Comparison of ENCODE assay signal across 10 cellular contexts in the genomic region with DNA sequence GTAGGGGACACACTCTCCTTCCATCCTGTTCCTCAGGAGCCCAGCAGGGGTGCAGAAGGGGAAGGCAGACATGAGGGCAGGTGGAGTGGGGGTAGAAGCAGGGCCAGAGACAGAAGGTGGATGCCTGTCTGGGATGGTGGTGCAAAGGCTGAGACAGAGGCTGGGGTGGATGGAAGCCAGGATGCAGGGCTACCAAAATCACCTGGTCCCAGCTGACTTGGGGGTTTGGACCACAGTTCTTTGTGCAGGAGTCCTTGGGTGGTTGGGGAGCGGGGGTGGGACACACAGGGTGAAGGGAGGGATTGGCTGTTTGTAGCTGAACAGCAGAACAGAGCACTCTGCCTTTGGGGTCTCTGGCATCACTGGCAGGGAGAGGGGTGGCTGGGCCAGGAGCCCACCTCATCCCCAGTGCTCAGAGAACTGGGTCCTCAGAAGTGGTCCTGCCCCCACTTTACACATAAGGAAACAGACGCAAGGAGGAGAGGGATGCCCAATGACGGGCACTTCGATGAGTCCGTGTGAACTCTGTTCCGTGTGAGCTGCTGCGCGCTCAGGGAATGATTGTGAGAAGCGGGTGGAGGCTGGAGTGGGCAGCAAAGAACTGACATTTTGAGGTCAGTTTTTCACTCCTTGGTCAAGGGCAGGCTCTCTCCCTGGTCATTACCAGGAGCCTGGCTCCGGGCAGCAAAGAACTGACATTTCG. TPM values are rescaled to one million over a fixed set of nuclear protein-coding genes. Genes with fewer than 3 reads are reported as not detected.
DNase-seq lines count a peak whose midpoint lies in the region; ATAC-seq and TF ChIP-seq lines count a peak whose summit lies in the region.
"Had no signal": no experiment of that assay in that cellular context is flagged by ENCODE, and none has a peak within 500 bp of the region (broad histone marks: within the 10 kb centered on the region; RNA-seq: fewer than 3 reads in every experiment).

No MANE protein-coding gene starts in this region.

- H3K36me3 ChIP-seq in cardiac muscle cell (peaks cover 3% of the 10 kb centered on the region), vagina (peaks cover 0 to 23% of the 10 kb centered on the region in 2 donors)

- peak overlapping the region; percentile 99 for H3K27ac ChIP-seq in cardiac muscle cell
- H3K27ac ChIP-seq in vagina = peak overlapping the region; percentile 78

- H3K4me3 ChIP-seq in cardiac muscle cell (no peak overlapping the region), fibroblast of mammary gland (ENCODE audit: control insufficient read depth, low read depth, low read length) (peak overlapping the region; percentile 50), vagina (peak overlapping the region; percentile 46 to 54)

- H3K9me3 ChIP-seq in cardiac muscle cell (ENCODE audit: low read depth) (no peaks in the 10 kb centered on the region), vagina (no peaks in the 10 kb centered on the region)

- DNase-seq in cardiac muscle cell (ENCODE audit: low read depth in 1 of 2, low spot score in 1 of 2) (peak in 1 of 2 donors; percentile 42), cardiac septum (ENCODE audit: low spot score) (no peak), fibroblast of mammary gland (ENCODE audit: low read depth) (peak; percentile 24), nephron progenitor cell (no peak), vagina (ENCODE audit: extremely low spot score in 2 of 2) (no peak), middle frontal gyrus (ENCODE audit: extremely low spot score, low spot score) (no peak), dermis blood vessel endothelial cell (no peak)
- DNase-seq: stimulated activated naive CD8-positive, alpha-beta T cell treated with anti-CD3 and anti-CD28 coated beads, Interleukin-15, Interleukin-2, amounts not matched to agents 100 U/mL and 50 U/mL, for 24 hours; T-helper 2 cell had no signal

- TF ChIP-seq POLR2A in vagina (IDR thresholded peaks at IDR 0.05) = no peak

- no peaks in the 10 kb centered on the region for H3K9me3 Mint-ChIP-seq in nephron progenitor cell

- H3K36me3 Mint-ChIP-seq in nephron progenitor cell (ENCODE audit: low read depth) = peaks cover 20% of the 10 kb centered on the region

- peaks cover 7% of the 10 kb centered on the region for H3K27me3 Mint-ChIP-seq in nephron progenitor cell (ENCODE audit: low read depth, poor library complexity)

- no peak for TF ChIP-seq CTCF in cardiac muscle cell (IDR thresholded peaks at IDR 0.05; ENCODE audit: low read depth, low read length)
- no peak for TF ChIP-seq CTCF in fibroblast of mammary gland (conservative IDR thresholded peaks at IDR 0.05; ENCODE audit: control insufficient read depth, insufficient read depth, low read depth, low read length)
- no peak for TF ChIP-seq CTCF in nephron progenitor cell (IDR thresholded peaks at IDR 0.05)
- TF ChIP-seq CTCF in vagina (IDR thresholded peaks at IDR 0.05) = no peak

- H3K4me1 Mint-ChIP-seq in nephron progenitor cell = peaks cover 77% of the 10 kb centered on the region

- H3K27me3 ChIP-seq in cardiac muscle cell (no peaks in the 10 kb centered on the region), vagina (no peaks in the 10 kb centered on the region)

- H3K4me1 ChIP-seq in cardiac muscle cell (ENCODE audit: low read depth) (peaks cover 25% of the 10 kb centered on the region), vagina (peaks cover 21% of the 10 kb centered on the region)

- peak overlapping the region; percentile 67 for H3K4me3 Mint-ChIP-seq in nephron progenitor cell

- no peak for ATAC-seq in HG03025 (IDR thresholded peaks at IDR 0.05; ENCODE audit: low FRiP score, unreplicated experiment)
- ATAC-seq: stimulated activated naive CD8-positive, alpha-beta T cell treated with anti-CD3 and anti-CD28 coated beads, Interleukin-15, Interleukin-2, amounts not matched to agents 100 U/mL and 50 U/mL, for 24 hours had no signal

- no peak overlapping the region for H3K27ac Mint-ChIP-seq in nephron progenitor cell

- intact Hi-C loops in cardiac septum (cut with DNase I) = no loop called here
- intact Hi-C loops in vagina (cut with DNase I) = no loop called here

RNA-seq across cellular contexts. Expression of a gene that starts 1.8 kb away (rescaled TPM):
- total RNA-seq in cardiac muscle cell = 82.5 and 1,828 TPM in 2 replicates
- 65.2 and 1,052 TPM in 2 replicates for polyA plus RNA-seq in cardiac muscle cell
- total RNA-seq in cardiac septum = 317 TPM
- 1,935 TPM for total RNA-seq in vagina
- total RNA-seq in dermis blood vessel endothelial cell = 11.4 and 31.3 TPM in 2 replicates

RNA-seq across cellular contexts. Expression of a gene that starts 22.4 kb away (rescaled TPM):
- total RNA-seq in cardiac muscle cell (27.1 and 32.9 TPM in 2 replicates), cardiac septum (25.3 TPM), vagina (24.8 TPM), dermis blood vessel endothelial cell (10.4 and 19.5 TPM in 2 replicates)
- 10.3 and 16.1 TPM in 2 replicates for polyA plus RNA-seq in cardiac muscle cell

RNA-seq across cellular contexts. Expression of a gene that starts 30.9 kb away (rescaled TPM):
- total RNA-seq in cardiac muscle cell = 43.6 and 46.6 TPM in 2 replicates
- polyA plus RNA-seq in cardiac muscle cell = 31.6 and 31.7 TPM in 2 replicates
- total RNA-seq in cardiac septum = 45.5 TPM
- 63.8 TPM for total RNA-seq in vagina
- 54.1 and 63.5 TPM in 2 replicates for total RNA-seq in dermis blood vessel endothelial cell

RNA-seq across cellular contexts. Expression of a gene that starts 31.5 kb away (rescaled TPM):
- 14.1 and 20.0 TPM in 2 replicates for total RNA-seq in cardiac muscle cell
- 13.8 and 24.6 TPM in 2 replicates for polyA plus RNA-seq in cardiac muscle cell
- total RNA-seq in cardiac septum = 27.6 TPM
- total RNA-seq in vagina = 10.8 TPM
- 10.6 and 12.3 TPM in 2 replicates for total RNA-seq in dermis blood vessel endothelial cell

RNA-seq across cellular contexts. Expression of a gene that starts 56.9 kb away (rescaled TPM):
- 58.7 and 71.8 TPM in 2 replicates for total RNA-seq in cardiac muscle cell
- polyA plus RNA-seq in cardiac muscle cell = 25.6 and 25.8 TPM in 2 replicates
- 68.9 TPM for total RNA-seq in cardiac septum
- 68.5 TPM for total RNA-seq in vagina
- total RNA-seq in dermis blood vessel endothelial cell = 231 and 325 TPM in 2 replicates
